ENCODE assay signal across 1 cellular context in genomic region chr11:69120096-69120875, GRCh38.
TF ChIP-seq lines count a peak whose summit lies in the region.

No MANE protein-coding gene starts in this region.

TF ChIP-seq in IMR-90, 13 proteins besides CTCF, POLR2A, EP300 and RAD21 (continued from another document):
- TF ChIP-seq, protein P1, sequence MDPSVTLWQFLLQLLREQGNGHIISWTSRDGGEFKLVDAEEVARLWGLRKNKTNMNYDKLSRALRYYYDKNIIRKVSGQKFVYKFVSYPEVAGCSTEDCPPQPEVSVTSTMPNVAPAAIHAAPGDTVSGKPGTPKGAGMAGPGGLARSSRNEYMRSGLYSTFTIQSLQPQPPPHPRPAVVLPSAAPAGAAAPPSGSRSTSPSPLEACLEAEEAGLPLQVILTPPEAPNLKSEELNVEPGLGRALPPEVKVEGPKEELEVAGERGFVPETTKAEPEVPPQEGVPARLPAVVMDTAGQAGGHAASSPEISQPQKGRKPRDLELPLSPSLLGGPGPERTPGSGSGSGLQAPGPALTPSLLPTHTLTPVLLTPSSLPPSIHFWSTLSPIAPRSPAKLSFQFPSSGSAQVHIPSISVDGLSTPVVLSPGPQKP (IDR thresholded peaks at IDR 0.05; ENCODE audit: borderline replicate concordance, low read depth, low read length): no peak
- TF ChIP-seq FOS (IDR thresholded peaks at IDR 0.05; ENCODE audit: low read depth, low read length): no peak
- no peak for TF ChIP-seq USF2 (IDR thresholded peaks at IDR 0.05; ENCODE audit: low read depth, low read length)
- TF ChIP-seq MAFK (IDR thresholded peaks at IDR 0.05; ENCODE audit: low read depth, low read length): no peak
- TF ChIP-seq BHLHE40 (IDR thresholded peaks at IDR 0.05; ENCODE audit: low read depth, low read length): no peak
- TF ChIP-seq MAZ (IDR thresholded peaks at IDR 0.05; ENCODE audit: borderline replicate concordance, low read depth, low read length): no peak
- TF ChIP-seq NFE2L2 (IDR thresholded peaks at IDR 0.05; ENCODE audit: low read depth, low read length): no peak
- TF ChIP-seq RCOR1 (IDR thresholded peaks at IDR 0.05; ENCODE audit: insufficient replicate concordance, low read length): no peak
